In genomic region chr1:156707027-156707426, GRCh38 we compare ENCODE assay signal across 9 cellular contexts. TPM values are rescaled to one million over a fixed set of nuclear protein-coding genes. Genes with fewer than 3 reads are reported as not detected.
A peak's percentile ranks its signal among the peaks of the same experiment; 100 is the strongest.
DNase-seq lines count a peak whose midpoint lies in the region; ATAC-seq and TF ChIP-seq lines count a peak whose summit lies in the region.
"Had no signal": no experiment of that assay in that cellular context is flagged by ENCODE, and none has a peak within 500 bp of the region (broad histone marks: within the 10 kb centered on the region; RNA-seq: fewer than 3 reads in every experiment).

No MANE protein-coding gene starts in this region.

- no peak overlapping the region for H3K4me3 ChIP-seq in KMS-11 (IDR thresholded peaks at IDR 0.05; ENCODE audit: insufficient read depth, low read depth, low read length)
- no peak overlapping the region for H3K4me3 ChIP-seq in esophagus (ENCODE audit: low read depth in 1 of 2, low read length in 2 of 2)
- H3K4me3 ChIP-seq in parathyroid adenoma (ENCODE audit: low read depth, low read length) = no peak overlapping the region
- H3K4me3 ChIP-seq in MM.1S (ENCODE audit: low read length) = no peak overlapping the region

- H3K79me2 ChIP-seq in KMS-11 (ENCODE audit: insufficient read depth, low read depth) = no peaks in the 10 kb centered on the region
- H3K79me2 ChIP-seq in parathyroid adenoma = no peaks in the 10 kb centered on the region
- no peaks in the 10 kb centered on the region for H3K79me2 ChIP-seq in MM.1S (ENCODE audit: low read length)

- no peaks in the 10 kb centered on the region for H4K20me1 ChIP-seq in KMS-11 (ENCODE audit: insufficient read depth)
- no peaks in the 10 kb centered on the region for H4K20me1 ChIP-seq in MM.1S (ENCODE audit: insufficient read depth, low read length)

- H3F3A ChIP-seq in MM.1S (ENCODE audit: insufficient read depth, low read length) = no peaks in the 10 kb centered on the region; the same call in 1 of the 2 replicates

- H3K36me3 ChIP-seq in KMS-11 (ENCODE audit: insufficient read depth) (no peaks in the 10 kb centered on the region), esophagus (ENCODE audit: control insufficient read depth in 2 of 2, insufficient read depth in 2 of 2, low read length in 1 of 2) (no peaks in the 10 kb centered on the region), parathyroid adenoma (ENCODE audit: control insufficient read depth, insufficient read depth, low read length) (no peaks in the 10 kb centered on the region), MM.1S (replicated peaks; ENCODE audit: insufficient read depth, low read length) (no peaks in the 10 kb centered on the region)

- H3K27ac Mint-ChIP-seq in stimulated activated memory B cell treated with anti-CD40 and anti-IgM and Interleukin-4, amounts not matched to agents 10 μg/mL and 1 μg/mL and 100 μg/mL, for 72 hours = no peak overlapping the region

- H3K27me3 ChIP-seq in KMS-11 (ENCODE audit: insufficient read depth, low read depth) (peaks cover 81% of the 10 kb centered on the region), esophagus (ENCODE audit: control insufficient read depth in 1 of 2, insufficient read depth in 2 of 2, low read length in 2 of 2) (no peaks in the 10 kb centered on the region), parathyroid adenoma (ENCODE audit: control insufficient read depth, insufficient read depth, low read length) (no peaks in the 10 kb centered on the region), MM.1S (replicated peaks; ENCODE audit: insufficient read depth, low read length) (peaks cover 56% of the 10 kb centered on the region)

- H3K36me3 Mint-ChIP-seq in stimulated activated memory B cell treated with anti-CD40 and anti-IgM and Interleukin-4, amounts not matched to agents 10 μg/mL and 1 μg/mL and 100 μg/mL, for 72 hours = no peaks in the 10 kb centered on the region

- TF ChIP-seq CTCF in KMS-11 (conservative IDR thresholded peaks at IDR 0.05; ENCODE audit: low read depth, low read length) (no peak), parathyroid adenoma (IDR thresholded peaks at IDR 0.05) (no peak), MM.1S (IDR thresholded peaks at IDR 0.05; ENCODE audit: low read length) (no peak)

- H3K9me3 ChIP-seq in esophagus (ENCODE audit: control insufficient read depth in 2 of 2, insufficient read depth in 1 of 2, low read depth in 1 of 2, low read length in 1 of 2) (no peaks in the 10 kb centered on the region), parathyroid adenoma (ENCODE audit: control insufficient read depth, low read length) (no peaks in the 10 kb centered on the region), MM.1S (replicated peaks; ENCODE audit: insufficient read depth, low read length) (no peaks in the 10 kb centered on the region)
- H3K9me3 ChIP-seq: psoas muscle had no signal

- H2AFZ ChIP-seq in KMS-11 (ENCODE audit: low read depth) = peak overlapping the region; percentile 72
- peak overlapping the region; percentile 87 for H2AFZ ChIP-seq in parathyroid adenoma
- H2AFZ ChIP-seq in MM.1S (ENCODE audit: low read length) = no peak overlapping the region

- no peak overlapping the region for H3K4me3 Mint-ChIP-seq in stimulated activated memory B cell treated with anti-CD40 and anti-IgM and Interleukin-4, amounts not matched to agents 10 μg/mL and 1 μg/mL and 100 μg/mL, for 72 hours

- H3K4me2 ChIP-seq in KMS-11 (peak overlapping the region; percentile 79; the same call in 1 of the 2 replicates), parathyroid adenoma (ENCODE audit: low read length) (peak overlapping the region; percentile 88), MM.1S (ENCODE audit: low read depth, low read length) (no peak overlapping the region)

- ATAC-seq in GM19467 (IDR thresholded peaks at IDR 0.05; ENCODE audit: unreplicated experiment) = no peak
- no peak for ATAC-seq in stimulated activated memory B cell treated with anti-CD40 and anti-IgM and Interleukin-4, amounts not matched to agents 10 μg/mL and 1 μg/mL and 100 μg/mL, for 72 hours

- H3K4me1 ChIP-seq in KMS-11 (ENCODE audit: low read depth, poor library complexity, severe bottlenecking) = peaks cover 20% of the 10 kb centered on the region
- peaks cover 10 to 43% of the 10 kb centered on the region in 2 donors for H3K4me1 ChIP-seq in esophagus (ENCODE audit: control insufficient read depth in 2 of 2, insufficient read depth in 2 of 2, low read length in 1 of 2)
- peaks cover 16% of the 10 kb centered on the region for H3K4me1 ChIP-seq in parathyroid adenoma
- H3K4me1 ChIP-seq in MM.1S (ENCODE audit: low read length) = peaks cover 16% of the 10 kb centered on the region

- H3K27ac ChIP-seq in KMS-11 (no peak overlapping the region), esophagus (ENCODE audit: low read depth in 2 of 2, low read length in 1 of 2) (peak overlapping the region; percentile 65 to 87), parathyroid adenoma (peak overlapping the region; percentile 68), MM.1S (ENCODE audit: low read length) (no peak overlapping the region)
- H3K27ac ChIP-seq: psoas muscle had no signal

- H3K9ac ChIP-seq in KMS-11 = no peak overlapping the region
- no peak overlapping the region for H3K9ac ChIP-seq in parathyroid adenoma
- no peak overlapping the region for H3K9ac ChIP-seq in MM.1S (ENCODE audit: low read length)

- no peaks in the 10 kb centered on the region for H3K9me3 Mint-ChIP-seq in stimulated activated memory B cell treated with anti-CD40 and anti-IgM and Interleukin-4, amounts not matched to agents 10 μg/mL and 1 μg/mL and 100 μg/mL, for 72 hours

- 21% methylated on average over 5 of the region's 5 CpGs for WGBS in esophagus, 2 donors

- DNase-seq in D341Med (ENCODE audit: low spot score) = peak; percentile 30
- DNase-seq in DMS79 (lab: John Stamatoyannopoulos, UW) = no peak
- DNase-seq in MM.1S = no peak

- no peaks in the 10 kb centered on the region for H3K9me2 ChIP-seq in MM.1S (replicated peaks; ENCODE audit: insufficient read depth, low read length)

- H3K27me3 Mint-ChIP-seq in stimulated activated memory B cell treated with anti-CD40 and anti-IgM and Interleukin-4, amounts not matched to agents 10 μg/mL and 1 μg/mL and 100 μg/mL, for 72 hours = peaks cover 31% of the 10 kb centered on the region

- H3K4me1 Mint-ChIP-seq in stimulated activated memory B cell treated with anti-CD40 and anti-IgM and Interleukin-4, amounts not matched to agents 10 μg/mL and 1 μg/mL and 100 μg/mL, for 72 hours = peaks cover 29% of the 10 kb centered on the region

RNA-seq across cellular contexts. Expression of gene CRABP2, which starts 1.6 kb away (rescaled TPM):
- polyA plus RNA-seq in esophagus = 1,000 to 10,000 TPM; 1,310 to 1,799 TPM

RNA-seq across cellular contexts. Expression of gene METTL25B, which starts 21.2 kb away (rescaled TPM):
- 10 to 100 TPM; 18.5 to 38.3 TPM for polyA plus RNA-seq in esophagus

RNA-seq across cellular contexts. Expression of gene ISG20L2, which starts 21.5 kb away (rescaled TPM):
- polyA plus RNA-seq in esophagus = 10 to 100 TPM in 1 of 2 donors, 1 to 10 TPM in 1; 8.5 to 16.5 TPM

RNA-seq across cellular contexts. Expression of gene NES, which starts 29.8 kb away (rescaled TPM):
- polyA plus RNA-seq in esophagus = 1 to 10 TPM; 2.4 to 3.0 TPM

RNA-seq across cellular contexts. Expression of gene MRPL24, which starts 33.9 kb away (rescaled TPM):
- 10 to 100 TPM; 79.3 to 81.0 TPM for polyA plus RNA-seq in esophagus

Comparison
In these comparisons a context has a peak if more than half of its experiments do, and no peak if none do; other contexts are left out.
1. H3K27ac ChIP-seq: peak in esophagus (2 of 2) and parathyroid adenoma (single experiment); none in KMS-11 (single experiment) and MM.1S (single experiment).